Comparison of ENCODE assay signal across 25 cellular contexts in the genomic region with DNA sequence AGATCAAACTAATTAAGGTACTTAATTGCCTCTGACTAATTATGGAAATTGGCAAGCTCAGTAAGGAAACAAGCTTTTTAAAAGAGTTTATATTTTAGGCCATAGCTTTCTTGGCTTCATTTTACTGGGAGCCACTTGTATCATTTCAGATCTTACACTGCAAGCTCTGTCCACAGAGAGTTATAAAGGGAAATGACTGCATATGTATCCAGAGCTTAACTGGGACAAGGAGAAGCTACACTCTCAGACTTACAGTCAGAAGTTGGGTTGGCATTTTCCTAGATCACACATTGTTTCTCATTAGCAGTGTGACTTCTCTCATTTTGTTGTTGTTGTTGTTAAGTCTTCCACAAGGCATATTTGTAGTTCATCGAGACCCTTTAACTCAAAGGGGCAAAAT.
"Had no signal": no experiment of that assay in that cellular context is flagged by ENCODE, and none has a peak within 500 bp of the region (broad histone marks: within the 10 kb centered on the region; RNA-seq: fewer than 3 reads in every experiment).

No MANE protein-coding gene starts in this region.

- H3K27me3 ChIP-seq: dorsolateral prefrontal cortex, gastroesophageal sphincter, hepatocyte, sigmoid colon, suprapubic skin, thyroid gland, upper lobe of left lung, uterus had no signal

- H3K4me3 ChIP-seq: dorsolateral prefrontal cortex, gastroesophageal sphincter, hepatocyte, left ventricle myocardium inferior, lung, prostate gland, sigmoid colon, suprapubic skin, thyroid gland, upper lobe of left lung, uterus had no signal

- H3K36me3 ChIP-seq: gastroesophageal sphincter, left ventricle myocardium inferior, prostate gland, sigmoid colon, suprapubic skin, thyroid gland, upper lobe of left lung, uterus had no signal

- H3K9me3 ChIP-seq: prostate gland, sigmoid colon, thyroid gland, upper lobe of left lung, uterus had no signal

- DNase-seq: cortex of kidney; dorsolateral prefrontal cortex; effector CD8-positive, alpha-beta T cell; kidney; left cardiac atrium; left ventricle myocardium inferior; mesenchymal stem cell; midbrain; naive B cell; retina; sigmoid colon; stimulated activated CD4-positive, alpha-beta T cell treated with anti-CD3 and anti-CD28 coated beads, Interleukin-4, amount 100 ng/mL, for 1 hour; stimulated activated CD8-positive, alpha-beta memory T cell treated with anti-CD3 and anti-CD28 coated beads, Interleukin-4, amount 100 ng/mL, for 48 hours; stimulated activated naive CD8-positive, alpha-beta T cell treated with anti-CD3 and anti-CD28 coated beads, Interleukin-15, Interleukin-2, amounts not matched to agents 100 U/mL and 50 U/mL, for 24 hours; thyroid gland; upper lobe of left lung; uterus had no signal

- ATAC-seq: esophagus mucosa; gastroesophageal sphincter; left cardiac atrium; stimulated activated effector memory CD8-positive, alpha-beta T cell treated with anti-CD3 and anti-CD28 coated beads, Interleukin-12 subunit alpha, Interleukin-12 subunit beta, amount 100 ng/mL, for 72 hours; stimulated activated naive CD8-positive, alpha-beta T cell treated with anti-CD3 and anti-CD28 coated beads, Interleukin-15, Interleukin-2, amounts not matched to agents 100 U/mL and 50 U/mL, for 24 hours had no signal

- H3K9ac ChIP-seq: parathyroid adenoma had no signal

- H3K4me1 ChIP-seq: left ventricle myocardium inferior, parathyroid adenoma, prostate gland, sigmoid colon, suprapubic skin, thyroid gland, upper lobe of left lung, uterus had no signal

- H3K27ac ChIP-seq: dorsolateral prefrontal cortex, gastroesophageal sphincter, hepatocyte, left ventricle myocardium inferior, parathyroid adenoma, prostate gland, sigmoid colon, suprapubic skin, thyroid gland, upper lobe of left lung, uterus had no signal
